24 cellular contexts compared by ENCODE assay signal in the genomic region with DNA sequence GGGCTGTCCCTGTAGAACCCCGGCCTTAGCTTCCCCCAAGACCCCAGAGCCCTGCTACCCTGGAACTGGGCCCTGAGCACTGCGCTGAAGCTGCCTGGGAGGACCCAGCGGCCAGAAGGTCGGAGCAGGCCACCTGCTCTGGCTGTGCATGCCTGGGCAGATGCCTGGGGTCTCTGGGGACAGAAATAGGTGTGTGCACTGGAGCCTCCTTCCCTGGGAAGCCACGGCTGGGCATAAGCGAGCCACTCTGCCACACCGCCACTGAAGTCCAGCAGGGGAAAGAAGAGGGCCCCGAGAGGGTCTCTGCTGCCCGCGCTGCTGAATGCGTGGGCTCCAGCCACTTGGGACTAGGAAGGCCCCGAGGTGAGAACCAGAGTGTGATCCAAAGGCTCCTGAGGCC. TPM values are rescaled to one million over a fixed set of nuclear protein-coding genes. Genes with fewer than 3 reads are reported as not detected.
"Had no signal": no experiment of that assay in that cellular context is flagged by ENCODE, and none has a peak within 500 bp of the region (broad histone marks: within the 10 kb centered on the region; RNA-seq: fewer than 3 reads in every experiment).

No MANE protein-coding gene starts in this region.

- H3K4me3 Mint-ChIP-seq: activated B cell treated with CpG ODN at 0.5 μM for 24 hours; activated CD4-positive, alpha-beta memory T cell treated with anti-CD3 and anti-CD28 coated beads, Interleukin-2, amount 10 ng/mL, durations not matched to agents 7 days and 5 days; activated CD8-positive, alpha-beta memory T cell treated with anti-CD3 and anti-CD28 coated beads, Interleukin-2, amount 10 ng/mL, durations not matched to agents 7 days and 5 days; activated naive CD8-positive, alpha-beta T cell treated with anti-CD3 and anti-CD28 coated beads for 36 hours; central memory CD8-positive, alpha-beta T cell; stimulated activated naive CD8-positive, alpha-beta T cell treated with anti-CD3 and anti-CD28 coated beads, Interleukin-15, amount 100 ng/mL, for 72 hours; T-cell had no signal

- H3K27ac ChIP-seq: colonic mucosa, heart left ventricle, lower lobe of right lung, prostate gland, skin epidermis, suprapubic skin, transverse colon had no signal

- H3K9me3 ChIP-seq: colonic mucosa, heart left ventricle, lower lobe of right lung, prostate gland, suprapubic skin, transverse colon had no signal

- ATAC-seq: activated CD8-positive, alpha-beta memory T cell treated with anti-CD3 and anti-CD28 coated beads, Interleukin-2, amount 10 ng/mL, durations not matched to agents 7 days and 5 days; heart left ventricle; lower lobe of right lung; right cardiac atrium; stimulated activated naive CD8-positive, alpha-beta T cell treated with anti-CD3 and anti-CD28 coated beads, Interleukin-15, amount 100 ng/mL, for 72 hours; T-cell had no signal

- H3K4me3 ChIP-seq: colonic mucosa, heart left ventricle, lower lobe of right lung, prostate gland, skin epidermis, suprapubic skin, transverse colon had no signal

- H3K9me3 Mint-ChIP-seq: activated B cell treated with CpG ODN at 0.5 μM for 24 hours; activated CD4-positive, alpha-beta memory T cell treated with anti-CD3 and anti-CD28 coated beads, Interleukin-2, amount 10 ng/mL, durations not matched to agents 7 days and 5 days; activated naive CD8-positive, alpha-beta T cell treated with anti-CD3 and anti-CD28 coated beads for 36 hours; central memory CD8-positive, alpha-beta T cell; nephron; stimulated activated naive CD8-positive, alpha-beta T cell treated with anti-CD3 and anti-CD28 coated beads, Interleukin-15, amount 100 ng/mL, for 72 hours; T-cell had no signal

- H3K36me3 Mint-ChIP-seq: activated CD8-positive, alpha-beta memory T cell treated with anti-CD3 and anti-CD28 coated beads, Interleukin-2, amount 10 ng/mL, durations not matched to agents 7 days and 5 days; activated naive CD8-positive, alpha-beta T cell treated with anti-CD3 and anti-CD28 coated beads for 36 hours; brain; T-cell had no signal

- DNase-seq: activated B cell treated with CpG ODN at 0.5 μM for 24 hours; activated CD4-positive, alpha-beta memory T cell treated with anti-CD3 and anti-CD28 coated beads, Interleukin-2, amount 10 ng/mL, durations not matched to agents 7 days and 5 days; activated CD4-positive, alpha-beta T cell treated with anti-CD3 and anti-CD28 coated beads for 48 hours; activated CD8-positive, alpha-beta memory T cell treated with anti-CD3 and anti-CD28 coated beads, Interleukin-2, amount 10 ng/mL, durations not matched to agents 7 days and 5 days; activated naive CD4-positive, alpha-beta T cell; activated naive CD8-positive, alpha-beta T cell treated with anti-CD3 and anti-CD28 coated beads for 36 hours; colonic mucosa; heart left ventricle; lower lobe of right lung; midbrain; stimulated activated CD4-positive, alpha-beta T cell treated with anti-CD3 and anti-CD28 coated beads, Interleukin-4, amount 100 ng/mL, for 1 hour; stimulated activated naive CD8-positive, alpha-beta T cell treated with anti-CD3 and anti-CD28 coated beads, Interleukin-15, amount 100 ng/mL, for 72 hours; T-cell; T-helper 9 cell; transverse colon had no signal

- H3K27ac Mint-ChIP-seq: activated B cell treated with CpG ODN at 0.5 μM for 24 hours; activated CD4-positive, alpha-beta memory T cell treated with anti-CD3 and anti-CD28 coated beads, Interleukin-2, amount 10 ng/mL, durations not matched to agents 7 days and 5 days; activated CD8-positive, alpha-beta memory T cell treated with anti-CD3 and anti-CD28 coated beads, Interleukin-2, amount 10 ng/mL, durations not matched to agents 7 days and 5 days; activated naive CD8-positive, alpha-beta T cell treated with anti-CD3 and anti-CD28 coated beads for 36 hours; brain; nephron; stimulated activated naive CD8-positive, alpha-beta T cell treated with anti-CD3 and anti-CD28 coated beads, Interleukin-15, amount 100 ng/mL, for 72 hours; T-cell had no signal

- H3K36me3 ChIP-seq: colonic mucosa, heart left ventricle, lower lobe of right lung, prostate gland, suprapubic skin, transverse colon had no signal

- H3K4me1 Mint-ChIP-seq: activated CD4-positive, alpha-beta memory T cell treated with anti-CD3 and anti-CD28 coated beads, Interleukin-2, amount 10 ng/mL, durations not matched to agents 7 days and 5 days; activated CD8-positive, alpha-beta memory T cell treated with anti-CD3 and anti-CD28 coated beads, Interleukin-2, amount 10 ng/mL, durations not matched to agents 7 days and 5 days had no signal

RNA-seq across cellular contexts. Expression of a gene that starts 6.7 kb away (rescaled TPM):
- total RNA-seq: activated B cell treated with CpG ODN at 0.5 μM for 24 hours; activated CD4-positive, alpha-beta memory T cell treated with anti-CD3 and anti-CD28 coated beads, Interleukin-2, amount 10 ng/mL, durations not matched to agents 7 days and 5 days; activated CD8-positive, alpha-beta memory T cell treated with anti-CD3 and anti-CD28 coated beads, Interleukin-2, amount 10 ng/mL, durations not matched to agents 7 days and 5 days; activated naive CD8-positive, alpha-beta T cell treated with anti-CD3 and anti-CD28 coated beads for 36 hours; colonic mucosa; lower lobe of right lung; omental fat pad; right cardiac atrium; T-cell; transverse colon had no signal
- polyA plus RNA-seq: esophagus, right cardiac atrium had no signal
